In genomic region chr12:67288561-67288960, GRCh38 we compare ENCODE assay signal across 1 cellular context.
TF ChIP-seq lines count a peak whose summit lies in the region.

No MANE protein-coding gene starts in this region.

TF ChIP-seq in HepG2, 621 proteins besides CTCF, POLR2A, EP300 and RAD21:
- TF ChIP-seq TMF1 (CRISPR knock-in tag; IDR thresholded peaks at IDR 0.05; ENCODE audit: low read depth) = no peak
- TF ChIP-seq, protein P1, sequence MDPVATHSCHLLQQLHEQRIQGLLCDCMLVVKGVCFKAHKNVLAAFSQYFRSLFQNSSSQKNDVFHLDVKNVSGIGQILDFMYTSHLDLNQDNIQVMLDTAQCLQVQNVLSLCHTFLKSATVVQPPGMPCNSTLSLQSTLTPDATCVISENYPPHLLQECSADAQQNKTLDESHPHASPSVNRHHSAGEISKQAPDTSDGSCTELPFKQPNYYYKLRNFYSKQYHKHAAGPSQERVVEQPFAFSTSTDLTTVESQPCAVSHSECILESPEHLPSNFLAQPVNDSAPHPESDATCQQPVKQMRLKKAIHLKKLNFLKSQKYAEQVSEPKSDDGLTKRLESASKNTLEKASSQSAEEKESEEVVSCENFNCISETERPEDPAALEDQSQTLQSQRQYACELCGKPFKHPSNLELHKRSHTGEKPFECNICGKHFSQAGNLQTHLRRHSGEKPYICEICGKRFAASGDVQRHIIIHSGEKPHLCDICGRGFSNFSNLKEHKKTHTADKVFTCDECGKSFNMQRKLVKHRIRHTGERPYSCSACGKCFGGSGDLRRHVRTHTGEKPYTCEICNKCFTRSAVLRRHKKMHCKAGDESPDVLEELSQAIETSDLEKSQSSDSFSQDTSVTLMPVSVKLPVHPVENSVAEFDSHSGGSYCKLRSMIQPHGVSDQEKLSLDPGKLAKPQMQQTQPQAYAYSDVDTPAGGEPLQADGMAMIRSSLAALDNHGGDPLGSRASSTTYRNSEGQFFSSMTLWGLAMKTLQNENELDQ (CRISPR knock-in tag; IDR thresholded peaks at IDR 0.05; ENCODE audit: borderline replicate concordance) = no peak
